8 cellular contexts compared by ENCODE assay signal in the genomic region with DNA sequence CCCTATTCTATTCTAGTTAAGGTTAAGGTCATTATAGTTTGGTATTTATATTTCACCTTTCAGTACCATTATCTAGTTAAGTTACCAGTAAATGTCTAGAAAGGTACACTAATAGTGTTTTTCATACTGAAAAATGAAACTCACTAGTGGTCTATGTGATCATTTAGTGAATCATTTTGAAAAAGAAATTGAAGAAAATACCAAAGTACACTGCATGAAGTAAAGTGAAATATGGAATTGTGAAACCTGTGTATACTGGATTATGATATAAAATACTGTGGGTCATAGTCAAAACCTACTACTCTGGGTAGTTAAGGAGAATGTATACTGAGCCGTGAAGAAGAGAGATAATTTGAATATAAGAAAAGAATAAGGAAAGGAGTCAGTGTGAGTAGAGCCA. TPM values are rescaled to one million over a fixed set of nuclear protein-coding genes. Genes with fewer than 3 reads are reported as not detected.
DNase-seq lines count a peak whose midpoint lies in the region; ATAC-seq, FAIRE-seq and TF ChIP-seq lines count a peak whose summit lies in the region.
"Not testable (repeated sequence)": the region's sequence is repeated elsewhere in the genome, so short reads cannot be mapped to it uniquely, and the experiment has no call there.

No MANE protein-coding gene starts in this region.

- H3K4me3 ChIP-seq in CD8-positive, alpha-beta memory T cell (ENCODE audit: low read length); K562: not testable (repeated sequence)

- not testable (repeated sequence) for DNase-seq in CD8-positive, alpha-beta memory T cell; K562 (ENCODE audit: extremely low read depth in 1 of 4, low spot score in 3 of 4)

- H3K27ac ChIP-seq in CD8-positive, alpha-beta memory T cell (ENCODE audit: low read depth, low read length); K562 (ENCODE audit: extremely low read depth, low read depth, low read length): not testable (repeated sequence)

- peak; percentile 66 for FAIRE-seq in K562 (lab: Jason Lieb, UNC)

- H3K27ac Mint-ChIP-seq in CD8-positive, alpha-beta memory T cell, result peak overlapping the region in 5 of 8 donors; percentile 0 to 72 (median 17)

- H3K9ac ChIP-seq in K562 (ENCODE audit: insufficient read depth in 1 of 2, low read depth in 2 of 2, low read length in 2 of 2), result not testable (repeated sequence)

- 78% methylated on average over 1 of the region's 1 CpG for WGBS in K562 (ENCODE audit: insufficient coverage, low coverage, missing lambda C conversion rate)

- not testable (repeated sequence) for H3K4me3 Mint-ChIP-seq in CD8-positive, alpha-beta memory T cell

- not testable (repeated sequence) for H3K27me3 Mint-ChIP-seq in CD8-positive, alpha-beta memory T cell

- H4K20me1 ChIP-seq in K562 (replicated peaks; ENCODE audit: control insufficient read depth, insufficient read depth, low read length), result not testable (repeated sequence)

- not testable (repeated sequence) for H2AFZ ChIP-seq in K562 (ENCODE audit: low read depth, low read length)

- TF ChIP-seq RAD21 in K562 (CRISPR knock-in tag; conservative IDR thresholded peaks at IDR 0.05 in 1 of 2, IDR thresholded peaks at IDR 0.05 in 1 of 2), result not testable (repeated sequence)

- TF ChIP-seq CTCF in K562 (IDR thresholded peaks at IDR 0.05 in 2 of 3, conservative IDR thresholded peaks at IDR 0.05 in 1 of 3; ENCODE audit: insufficient read depth in 2 of 3, low read depth in 1 of 3, low read length in 3 of 3), result not testable (repeated sequence)

- H3K79me2 ChIP-seq in K562 (ENCODE audit: control insufficient read depth, insufficient read depth, low read length), result not testable (repeated sequence)

- not testable (repeated sequence) for H3K9me1 ChIP-seq in K562 (ENCODE audit: control insufficient read depth, insufficient read depth, low read length)

- in situ Hi-C loops in K562 (cut with MboI), result not testable (repeated sequence)

- CTCF ChIA-PET in CD8-positive, alpha-beta memory T cell (lab: Charles Lee); K562 (lab: Yijun Ruan, JAX; ENCODE audit: low intra/inter-chr PET ratio): not testable (repeated sequence)

- not testable (repeated sequence) for BruUV-seq in K562 (replicated peaks; lab: Mats Ljungman, UMichigan)

- TF ChIP-seq EP300 in K562 (IDR thresholded peaks at IDR 0.05; ENCODE audit: low read length), result not testable (repeated sequence)

- peaks cover 2 to 20% (median 13%) of the 10 kb centered on the region in 3 donors for H3K36me3 Mint-ChIP-seq in CD8-positive, alpha-beta memory T cell

- H3K4me2 ChIP-seq in K562 (ENCODE audit: insufficient read depth, low read length), result not testable (repeated sequence)

- H3K9me3 ChIP-seq in CD8-positive, alpha-beta memory T cell (ENCODE audit: low read length); K562 (replicated peaks; ENCODE audit: control insufficient read depth, insufficient read depth, low read depth, low read length): not testable (repeated sequence)

- H3K36me3 ChIP-seq in CD8-positive, alpha-beta memory T cell (ENCODE audit: insufficient read depth, low read length), result not testable (repeated sequence)
- H3K36me3 ChIP-seq in K562 (ENCODE audit: control insufficient read depth, insufficient read depth, low read length), result peaks cover 13% of the 10 kb centered on the region; the same call in 2 of the 3 replicates

- peaks cover 25 to 44% (median 29%) of the 10 kb centered on the region in 3 donors for H3K4me1 Mint-ChIP-seq in CD8-positive, alpha-beta memory T cell

- H3K27me3 ChIP-seq in CD8-positive, alpha-beta memory T cell (ENCODE audit: insufficient read depth, low read length, poor library complexity, severe bottlenecking); K562 (ENCODE audit: control insufficient read depth in 2 of 2, insufficient read depth in 2 of 2, low read length in 2 of 2): not testable (repeated sequence)

- POLR2A ChIA-PET in CD8-positive, alpha-beta memory T cell (lab: Charles Lee), result not testable (repeated sequence)
- POLR2A ChIA-PET in K562 (lab: Yijun Ruan, JAX), result interaction anchor here (0.8 kb wide), 1 partner anchor 29 kb away, joined by 3 read pairs; no protein-coding TSS in a partner anchor

- peak; percentile 78 for ATAC-seq in GM18868 (IDR thresholded peaks at IDR 0.05; ENCODE audit: unreplicated experiment)
- ATAC-seq in GM19463 (IDR thresholded peaks at IDR 0.05; ENCODE audit: unreplicated experiment), result peak; percentile 85
- ATAC-seq in GM21825 (IDR thresholded peaks at IDR 0.05; ENCODE audit: unreplicated experiment), result peak; percentile 83
- peak; percentile 88 for ATAC-seq in HG02981 (IDR thresholded peaks at IDR 0.05; ENCODE audit: unreplicated experiment)
- ATAC-seq in HG03378 (IDR thresholded peaks at IDR 0.05; ENCODE audit: unreplicated experiment), result peak; percentile 86
- ATAC-seq in activated CD4-positive, CD25-positive, alpha-beta regulatory T cell treated with anti-CD3 and anti-CD28 coated beads, Interleukin-2, amount 50 U/mL, for 24 hours, result peak; percentile 78 to 83
- ATAC-seq in K562, result not testable (repeated sequence)

- intact Hi-C loops in K562 (cut with micrococcal nuclease), result not testable (repeated sequence)

- not testable (repeated sequence) for TF ChIP-seq POLR2A in K562 (conservative IDR thresholded peaks at IDR 0.05)

- not testable (repeated sequence) for H3K4me1 ChIP-seq in CD8-positive, alpha-beta memory T cell (ENCODE audit: insufficient read depth, low read length); K562 (replicated peaks in 1 of 2; ENCODE audit: control insufficient read depth in 2 of 2, insufficient read depth in 2 of 2, low read length in 2 of 2)

- not testable (repeated sequence) for H3K9me3 Mint-ChIP-seq in CD8-positive, alpha-beta memory T cell

RNA-seq across cellular contexts. Expression of gene MXI1, which starts 44.0 kb away (rescaled TPM):
- total RNA-seq in CD8-positive, alpha-beta memory T cell, result 1 to 10 TPM; 8.6 to 9.2 TPM
- 32.3 TPM for polyA plus RNA-seq in CD8-positive, alpha-beta memory T cell
- 6.0 and 16.1 TPM in 2 replicates for total RNA-seq in K562 (2011; cell fraction: chromatin; rRNA removed; ENCODE audit: low replicate concordance)
- 4.0 and 5.7 TPM in 2 replicates for total RNA-seq in K562 (2011; cell fraction: nucleolus; rRNA removed)
- 9.7 and 17.9 TPM in 2 replicates for total RNA-seq in K562 (2011; cell fraction: nucleoplasm; rRNA removed)
- 14.3 and 18.2 TPM in 2 replicates for total RNA-seq in K562 (2014; rRNA removed)
- 14.8 and 21.2 TPM in 2 replicates for total RNA-seq in K562 (2014; rRNA removed; fragmentation: Illumina TruSeq; extraction: Trizol)
- 8.0 and 9.1 TPM in 2 replicates for total RNA-seq in K562 (2015; rRNA removed; fragmentation: Illumina TruSeq; extraction: Trizol)
- 16.4 and 17.8 TPM in 2 replicates for total RNA-seq in K562 (2021)
- polyA plus RNA-seq in K562 (2011; rRNA removed), result 23.7 and 24.4 TPM in 2 replicates
- polyA plus RNA-seq in K562 (2011; cell fraction: cytosol; rRNA removed), result 10.5 and 13.2 TPM in 2 replicates
- polyA plus RNA-seq in K562 (2011; cell fraction: nucleus; rRNA removed), result 18.3 and 28.9 TPM in 2 replicates
- polyA plus RNA-seq in K562 (2012), result 12.3 and 13.1 TPM in 2 replicates
- 13.7 and 17.6 TPM in 2 replicates for polyA plus RNA-seq in K562 (2014; fragmentation: Illumina TruSeq; extraction: Trizol)
- 10 to 100 TPM; 11.4 to 15.8 TPM for polyA plus RNA-seq in K562 (2014; fragmentation: Nextera tagmentation; extraction: Ambion mirVana)
- polyA plus RNA-seq in K562 (2014; rRNA removed), result 12.9 and 13.4 TPM in 2 replicates
- polyA minus RNA-seq in K562 (2011; rRNA and poly(A)+ RNA removed), result 27.0 and 27.3 TPM in 2 replicates
- polyA minus RNA-seq in K562 (2011; cell fraction: cytosol; rRNA and poly(A)+ RNA removed), result 17.8 and 21.1 TPM in 2 replicates
- polyA minus RNA-seq in K562 (2011; cell fraction: nucleus; rRNA and poly(A)+ RNA removed), result 5.9 and 12.3 TPM in 2 replicates

RNA-seq across cellular contexts. Expression of gene SMNDC1, which starts 53.3 kb away (rescaled TPM):
- 10 to 100 TPM; 54.9 to 60.1 TPM for total RNA-seq in CD8-positive, alpha-beta memory T cell
- polyA plus RNA-seq in CD8-positive, alpha-beta memory T cell, result 17.7 TPM
- total RNA-seq in K562 (2011; cell fraction: chromatin; rRNA removed; ENCODE audit: low replicate concordance), result 9.7 and 38.1 TPM in 2 replicates
- total RNA-seq in K562 (2011; cell fraction: nucleolus; rRNA removed), result 5.0 and 6.8 TPM in 2 replicates
- total RNA-seq in K562 (2011; cell fraction: nucleoplasm; rRNA removed), result 15.5 and 22.4 TPM in 2 replicates
- total RNA-seq in K562 (2014; rRNA removed), result 3.6 and 6.8 TPM in 2 replicates
- total RNA-seq in K562 (2014; rRNA removed; fragmentation: Illumina TruSeq; extraction: Trizol), result 12.3 and 13.9 TPM in 2 replicates
- 11.7 and 11.9 TPM in 2 replicates for total RNA-seq in K562 (2015; rRNA removed; fragmentation: Illumina TruSeq; extraction: Trizol)
- 28.1 and 35.8 TPM in 2 replicates for total RNA-seq in K562 (2021)
- 10.9 and 15.7 TPM in 2 replicates for polyA plus RNA-seq in K562 (2011; rRNA removed)
- 2.4 and 4.8 TPM in 2 replicates for polyA plus RNA-seq in K562 (2011; cell fraction: cytosol; rRNA removed)
- polyA plus RNA-seq in K562 (2011; cell fraction: nucleus; rRNA removed), result 5.4 and 8.3 TPM in 2 replicates
- polyA plus RNA-seq in K562 (2012), result 15.3 and 17.9 TPM in 2 replicates
- polyA plus RNA-seq in K562 (2014; fragmentation: Illumina TruSeq; extraction: Trizol), result 24.1 and 30.1 TPM in 2 replicates
- 1 to 10 TPM; 9.2 to 9.9 TPM for polyA plus RNA-seq in K562 (2014; fragmentation: Nextera tagmentation; extraction: Ambion mirVana)
- 17.4 and 19.5 TPM in 2 replicates for polyA plus RNA-seq in K562 (2014; rRNA removed)
- 11.9 and 19.0 TPM in 2 replicates for polyA minus RNA-seq in K562 (2011; rRNA and poly(A)+ RNA removed)
- 10.0 and 14.2 TPM in 2 replicates for polyA minus RNA-seq in K562 (2011; cell fraction: cytosol; rRNA and poly(A)+ RNA removed)
- 13.2 and 30.7 TPM in 2 replicates for polyA minus RNA-seq in K562 (2011; cell fraction: nucleus; rRNA and poly(A)+ RNA removed)
